ENCODE assay signal across 12 cellular contexts in the genomic region with DNA sequence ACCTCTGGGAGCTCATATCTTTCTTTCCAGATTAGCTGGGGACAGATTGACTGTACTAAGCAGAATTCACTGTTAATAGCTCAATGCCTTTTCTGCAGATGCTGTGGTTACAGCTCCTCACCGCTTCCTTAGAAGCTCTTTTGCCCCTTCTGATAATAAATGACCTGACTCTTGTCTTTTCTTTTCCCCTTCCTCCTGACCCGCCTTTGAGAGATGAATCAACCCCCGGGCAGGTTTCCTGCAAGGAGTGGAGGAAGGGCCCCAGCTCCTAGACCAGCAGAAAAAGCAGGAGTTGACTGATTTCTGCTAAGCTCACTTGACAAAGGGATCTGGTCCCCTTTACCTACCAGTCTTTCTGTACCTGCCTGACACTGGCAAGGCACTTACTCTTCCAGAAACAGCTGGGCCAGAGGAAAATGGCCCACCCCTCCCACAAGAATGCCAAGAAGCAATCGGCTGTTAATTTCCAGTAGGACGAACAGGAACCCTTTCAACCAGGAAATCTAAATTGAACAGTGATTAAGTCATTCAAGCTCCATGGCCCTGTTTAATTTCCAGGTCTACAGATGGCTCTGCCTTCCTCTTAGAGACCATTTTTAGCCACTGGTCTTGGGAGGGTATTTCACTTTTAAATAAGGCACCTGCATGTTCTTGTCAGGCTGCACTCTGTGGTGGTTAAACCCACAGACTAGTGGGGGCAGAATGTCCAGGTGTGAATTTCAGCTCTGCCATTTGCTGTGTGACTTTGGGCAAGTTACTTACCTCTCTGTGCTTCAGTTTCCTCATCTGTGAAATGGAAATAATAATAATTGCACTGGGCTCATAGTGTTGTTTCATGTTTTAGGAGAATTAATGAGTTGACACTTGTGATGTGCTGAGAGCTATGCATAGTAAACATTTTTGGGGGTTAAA.
DNase-seq lines count a peak whose midpoint lies in the region; ATAC-seq and TF ChIP-seq lines count a peak whose summit lies in the region.
"Had no signal": no experiment of that assay in that cellular context is flagged by ENCODE, and none has a peak within 500 bp of the region (broad histone marks: within the 10 kb centered on the region; RNA-seq: fewer than 3 reads in every experiment).

No MANE protein-coding gene starts in this region.

- peaks cover 34% of the 10 kb centered on the region for H3K27me3 Mint-ChIP-seq in dendritic cell treated with granulocyte-macrophage colony-stimulating factor and Interleukin-4, amounts not matched to agents 40 ng/mL and 50 ng/mL, for 4 days

- H3K27me3 ChIP-seq in osteoblast (ENCODE audit: insufficient read depth, low read length) (no peaks in the 10 kb centered on the region), BE2C (no peaks in the 10 kb centered on the region)

- TF ChIP-seq CTCF in osteoblast (IDR thresholded peaks at IDR 0.05; ENCODE audit: extremely low read depth, low read depth, low read length), result no peak
- TF ChIP-seq CTCF in BE2C (IDR thresholded peaks at IDR 0.05; ENCODE audit: low read depth, low read length), result no peak
- TF ChIP-seq CTCF in GM13977 (IDR thresholded peaks at IDR 0.05; ENCODE audit: extremely low read depth, insufficient read depth, missing control alignments), result no peak

- no peak overlapping the region for H2AFZ ChIP-seq in osteoblast (ENCODE audit: low read length)

- H3K4me3 ChIP-seq in osteoblast (ENCODE audit: insufficient read depth, low read length) (no peak overlapping the region), BE2C (ENCODE audit: low read depth, low read length) (no peak overlapping the region)

- H3K4me1 ChIP-seq in osteoblast (ENCODE audit: insufficient read depth, low read length) (peaks cover 17% of the 10 kb centered on the region), BE2C (no peaks in the 10 kb centered on the region)

- no peaks in the 10 kb centered on the region for H3K9me3 ChIP-seq in osteoblast (ENCODE audit: low read depth, low read length)
- H3K9me3 ChIP-seq in BE2C, result no peaks in the 10 kb centered on the region

- H3K4me3 Mint-ChIP-seq in dendritic cell treated with granulocyte-macrophage colony-stimulating factor and Interleukin-4, amounts not matched to agents 40 ng/mL and 50 ng/mL, for 4 days, result no peak overlapping the region
- H3K4me3 Mint-ChIP-seq: brain, neural crest cell had no signal

- DNase-seq in NCI-H69 (lab: John Stamatoyannopoulos, UW) (peak; percentile 59), osteoblast (ENCODE audit: insufficient read length, low spot score, missing footprints) (no peak), ecto neural progenitor cell (ENCODE audit: low spot score) (no peak), BE2C (no peak), GM13977 (ENCODE audit: low spot score) (no peak)
- DNase-seq: activated CD8-positive, alpha-beta memory T cell treated with anti-CD3 and anti-CD28 coated beads for 24 hours; SHP77 had no signal

- H3K4me1 Mint-ChIP-seq in dendritic cell treated with granulocyte-macrophage colony-stimulating factor and Interleukin-4, amounts not matched to agents 40 ng/mL and 50 ng/mL, for 4 days (ENCODE audit: low read depth), result peaks cover 64% of the 10 kb centered on the region

- H3K36me3 Mint-ChIP-seq in dendritic cell treated with granulocyte-macrophage colony-stimulating factor and Interleukin-4, amounts not matched to agents 40 ng/mL and 50 ng/mL, for 4 days (ENCODE audit: low read depth), result no peaks in the 10 kb centered on the region
- H3K36me3 Mint-ChIP-seq: brain had no signal

- peak overlapping the region; percentile 44 for H3K27ac ChIP-seq in osteoblast (ENCODE audit: low read depth, low read length)

- intact Hi-C loops in dendritic cell treated with granulocyte-macrophage colony-stimulating factor and Interleukin-4, amounts not matched to agents 40 ng/mL and 50 ng/mL, for 4 days (cut with micrococcal nuclease), result no loop called here

- no peaks in the 10 kb centered on the region for H4K20me1 ChIP-seq in osteoblast (ENCODE audit: insufficient read depth, low read length)

- ATAC-seq in GM21423 (IDR thresholded peaks at IDR 0.05; ENCODE audit: unreplicated experiment), result peak; percentile 64
- no peak for ATAC-seq in GM18519 (IDR thresholded peaks at IDR 0.05; ENCODE audit: low FRiP score, unreplicated experiment)

- peak overlapping the region; percentile 44 for H3K27ac Mint-ChIP-seq in dendritic cell treated with granulocyte-macrophage colony-stimulating factor and Interleukin-4, amounts not matched to agents 40 ng/mL and 50 ng/mL, for 4 days

- H3K36me3 ChIP-seq in osteoblast (ENCODE audit: insufficient read depth, low read length), result no peaks in the 10 kb centered on the region
- no peaks in the 10 kb centered on the region for H3K36me3 ChIP-seq in BE2C

- in situ Hi-C loops in GM13977 (cut with MboI; ENCODE audit: low pct_unique_long_range_greater_than_20kb, low sequenced_read_pairs, unreplicated experiment), result no loop called here

- H3K9me3 Mint-ChIP-seq in dendritic cell treated with granulocyte-macrophage colony-stimulating factor and Interleukin-4, amounts not matched to agents 40 ng/mL and 50 ng/mL, for 4 days, result no peaks in the 10 kb centered on the region
- H3K9me3 Mint-ChIP-seq: brain, neural crest cell had no signal

- no peak overlapping the region for H3K4me2 ChIP-seq in osteoblast (ENCODE audit: insufficient read depth, low read length)

- H3K79me2 ChIP-seq in osteoblast (ENCODE audit: insufficient read depth, low read length), result no peaks in the 10 kb centered on the region
